ENCODE assay signal across 8 cellular contexts in the genomic region with DNA sequence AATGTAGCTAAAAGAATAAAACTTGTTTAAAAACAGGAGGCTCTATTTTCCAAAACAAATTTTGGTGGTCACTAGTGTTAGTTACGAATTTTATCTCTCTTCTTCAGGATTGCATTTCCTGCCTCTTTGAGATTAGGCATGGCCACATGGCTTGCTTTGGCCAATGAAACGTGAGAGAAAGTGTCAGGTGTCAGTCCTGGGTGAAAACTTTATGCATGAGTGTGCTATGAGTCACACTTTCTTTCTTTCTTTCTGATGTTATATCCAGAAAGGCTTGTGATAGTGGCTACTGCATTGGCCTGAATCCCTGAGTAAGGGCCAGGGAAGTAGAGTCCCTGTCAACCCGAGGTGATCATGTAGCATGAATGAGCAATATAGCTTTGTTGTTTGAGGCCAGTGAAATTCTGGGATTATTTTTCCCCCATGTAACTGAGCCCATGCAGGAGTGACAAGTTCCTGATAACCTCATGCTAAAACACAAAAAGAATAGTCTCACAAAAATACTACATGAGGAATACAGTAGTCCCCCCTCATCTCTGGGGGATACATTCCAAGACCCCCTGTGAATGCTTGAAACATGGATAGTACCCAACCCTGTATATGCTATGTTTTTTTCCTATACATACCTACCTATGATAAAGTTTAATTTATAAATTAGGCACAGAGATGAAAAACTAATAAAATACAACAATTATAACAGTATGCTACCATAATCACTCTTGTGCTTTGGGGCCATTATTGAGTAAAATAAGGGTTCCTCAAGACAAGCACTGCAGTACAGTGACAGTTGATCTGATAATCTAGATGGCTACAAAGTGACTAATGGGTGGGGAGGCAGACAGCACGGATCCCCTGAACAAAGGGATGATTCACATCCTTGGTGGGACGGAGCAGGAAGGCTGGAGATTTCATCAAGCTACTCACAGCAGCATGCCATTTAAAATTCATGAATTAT.
A peak's percentile ranks its signal among the peaks of the same experiment; 100 is the strongest.
DNase-seq lines count a peak whose midpoint lies in the region; ATAC-seq, FAIRE-seq and TF ChIP-seq lines count a peak whose summit lies in the region.

No MANE protein-coding gene starts in this region.

- H2AFZ ChIP-seq in PC-9 (peak overlapping the region; percentile 23; the same call in 1 of the 2 replicates), endothelial cell of umbilical vein (ENCODE audit: low read depth, low read length) (no peak overlapping the region)

- H3K4me1 Mint-ChIP-seq in MCF 10A (ENCODE audit: insufficient read depth, unreplicated experiment), result peaks cover 26% of the 10 kb centered on the region
- peaks cover 14% of the 10 kb centered on the region for H3K4me1 Mint-ChIP-seq in stimulated activated effector memory CD8-positive, alpha-beta T cell treated with anti-CD3 and anti-CD28 coated beads, Interleukin-12 subunit alpha, Interleukin-12 subunit beta, amount 100 ng/mL, for 72 hours

- H3K36me3 Mint-ChIP-seq in MCF 10A (ENCODE audit: insufficient read depth, unreplicated experiment), result no peaks in the 10 kb centered on the region
- no peaks in the 10 kb centered on the region for H3K36me3 Mint-ChIP-seq in stimulated activated effector memory CD8-positive, alpha-beta T cell treated with anti-CD3 and anti-CD28 coated beads, Interleukin-12 subunit alpha, Interleukin-12 subunit beta, amount 100 ng/mL, for 72 hours

- BruUV-seq in MCF 10A (replicated peaks; lab: Mats Ljungman, UMichigan) (no TSS peak), PC-9 (replicated peaks; lab: Mats Ljungman, UMichigan) (no TSS peak), endothelial cell of umbilical vein (replicated peaks; lab: Mats Ljungman, UMichigan) (TSS peak; percentile 90)

- no peaks in the 10 kb centered on the region for H3K27me3 Mint-ChIP-seq in MCF 10A (ENCODE audit: insufficient read depth, unreplicated experiment)

- H4K20me1 ChIP-seq in PC-9 (ENCODE audit: insufficient read depth) (no peaks in the 10 kb centered on the region), endothelial cell of umbilical vein (replicated peaks; ENCODE audit: control insufficient read depth, extremely low read depth, insufficient read depth, low read length) (no peaks in the 10 kb centered on the region)

- H3K4me3 ChIP-seq in breast epithelium (no peak overlapping the region), PC-9 (no peak overlapping the region), endothelial cell of umbilical vein (replicated peaks in 1 of 3; ENCODE audit: insufficient read depth in 1 of 3, low read depth in 1 of 3, low read length in 3 of 3) (peak overlapping the region in 1 of 3 experiments; percentile 9), upper lobe of right lung (no peak overlapping the region)

- H3K79me2 ChIP-seq in PC-9 (ENCODE audit: low read depth) (no peaks in the 10 kb centered on the region), endothelial cell of umbilical vein (ENCODE audit: control insufficient read depth, insufficient read depth, low read length) (no peaks in the 10 kb centered on the region)

- intact Hi-C loops in MCF 10A (cut with micrococcal nuclease) (loop anchor here (1.0 to 2.0 kb wide), 2 partner anchors 73 to 109 kb away; a partner anchor contains a TSS), breast epithelium (cut with DNase I; ENCODE audit: low total_unique reads) (loop anchor here (1.0 kb wide), 1 partner anchor 12 kb away; no protein-coding TSS in a partner anchor), PC-9 (cut with micrococcal nuclease; ENCODE audit: unreplicated experiment) (loop anchor here (2.0 kb wide), 1 partner anchor 25 kb away; no protein-coding TSS in a partner anchor), endothelial cell of umbilical vein (cut with micrococcal nuclease) (loop anchor here (1.0 to 5.0 kb wide), 6 partner anchors 10 to 270 kb away; no protein-coding TSS in a partner anchor), upper lobe of right lung (cut with DNase I) (no loop called here)

- ATAC-seq in HG03039 (IDR thresholded peaks at IDR 0.05; ENCODE audit: unreplicated experiment) (peak; percentile 53), upper lobe of right lung (no peak)
- peak; percentile 98 for ATAC-seq in stimulated activated effector memory CD8-positive, alpha-beta T cell treated with anti-CD3 and anti-CD28 coated beads, Interleukin-12 subunit alpha, Interleukin-12 subunit beta, amount 100 ng/mL, for 72 hours

- peak overlapping the region; percentile 46 for H3K9ac ChIP-seq in endothelial cell of umbilical vein (replicated peaks; ENCODE audit: extremely low read depth, insufficient read depth, low read length)

- POLR2A ChIA-PET in MCF 10A (lab: Yijun Ruan, JAX) (interaction anchor here (0.6 to 2.1 kb wide), 12 partner anchors 9 to 125 kb away, joined by 3 to 12 read pairs (median 4); no protein-coding TSS in a partner anchor), PC-9 (lab: Charles Lee; ENCODE audit: unreplicated experiment) (interaction anchor here (0.5 kb wide), 1 partner anchor 104 kb away, joined by 8 read pairs; no protein-coding TSS in a partner anchor), endothelial cell of umbilical vein (lab: Charles Lee) (no interaction called here)

- TF ChIP-seq POLR2A in breast epithelium (IDR thresholded peaks at IDR 0.05) (no peak), endothelial cell of umbilical vein (IDR thresholded peaks at IDR 0.05; ENCODE audit: low read depth, low read length) (no peak)

- CTCF ChIA-PET in MCF 10A (lab: Yijun Ruan, JAX) (interaction anchor here (0.7 kb wide), 1 partner anchor 515 kb away, joined by 3 read pairs; no protein-coding TSS in a partner anchor), PC-9 (lab: Charles Lee) (interaction anchor here (0.5 kb wide), 1 partner anchor 545 kb away, joined by 3 read pairs; no protein-coding TSS in a partner anchor), endothelial cell of umbilical vein (lab: Charles Lee) (interaction anchor here (1.0 to 2.9 kb wide), 5 partner anchors 19 to 315 kb away, joined by 3 to 11 read pairs (median 5); no protein-coding TSS in a partner anchor)

- H3K36me3 ChIP-seq in breast epithelium, result no peaks in the 10 kb centered on the region
- no peaks in the 10 kb centered on the region for H3K36me3 ChIP-seq in PC-9 (ENCODE audit: low read depth)
- H3K36me3 ChIP-seq in endothelial cell of umbilical vein (ENCODE audit: control insufficient read depth in 2 of 2, extremely low read depth in 1 of 2, insufficient read depth in 2 of 2, low read length in 2 of 2), result no peaks in the 10 kb centered on the region
- no peaks in the 10 kb centered on the region for H3K36me3 ChIP-seq in upper lobe of right lung

- TF ChIP-seq CTCF in MCF 10A (IDR thresholded peaks at IDR 0.05; ENCODE audit: unreplicated experiment), result no peak
- TF ChIP-seq CTCF in breast epithelium (IDR thresholded peaks at IDR 0.05), result no peak
- TF ChIP-seq CTCF in PC-9 (conservative IDR thresholded peaks at IDR 0.05), result no peak
- no peak for TF ChIP-seq CTCF in endothelial cell of umbilical vein (IDR thresholded peaks at IDR 0.05; ENCODE audit: extremely low read depth in 1 of 2, insufficient read depth in 1 of 2, low read depth in 1 of 2, low read length in 2 of 2)
- TF ChIP-seq CTCF in upper lobe of right lung (IDR thresholded peaks at IDR 0.05), result no peak

- peak; percentile 79 for FAIRE-seq in endothelial cell of umbilical vein (lab: Jason Lieb, UNC)

- H3K9me1 ChIP-seq in endothelial cell of umbilical vein (replicated peaks; ENCODE audit: control insufficient read depth, extremely low read depth, insufficient read depth, low read length), result no peaks in the 10 kb centered on the region

- H3K9me2 ChIP-seq in PC-9 (ENCODE audit: insufficient read depth), result no peaks in the 10 kb centered on the region

- H3K27me3 ChIP-seq in breast epithelium (no peaks in the 10 kb centered on the region), PC-9 (ENCODE audit: insufficient read depth, low read depth) (no peaks in the 10 kb centered on the region), endothelial cell of umbilical vein (ENCODE audit: control insufficient read depth in 2 of 2, insufficient read depth in 2 of 2, low read length in 2 of 2) (no peaks in the 10 kb centered on the region), upper lobe of right lung (no peaks in the 10 kb centered on the region)

- peak overlapping the region; percentile 87 for H3K27ac Mint-ChIP-seq in MCF 10A (ENCODE audit: low read depth, unreplicated experiment)
- H3K27ac Mint-ChIP-seq in stimulated activated effector memory CD8-positive, alpha-beta T cell treated with anti-CD3 and anti-CD28 coated beads, Interleukin-12 subunit alpha, Interleukin-12 subunit beta, amount 100 ng/mL, for 72 hours, result no peak overlapping the region

- no peaks in the 10 kb centered on the region for H3K4me1 ChIP-seq in breast epithelium
- peaks cover 25% of the 10 kb centered on the region for H3K4me1 ChIP-seq in PC-9 (replicated peaks; ENCODE audit: insufficient read depth)
- peaks cover 42% of the 10 kb centered on the region for H3K4me1 ChIP-seq in endothelial cell of umbilical vein (ENCODE audit: control insufficient read depth, extremely low read depth, insufficient read depth, low read length)
- peaks cover 5% of the 10 kb centered on the region for H3K4me1 ChIP-seq in upper lobe of right lung

- H3K9me3 Mint-ChIP-seq in MCF 10A (ENCODE audit: unreplicated experiment), result no peaks in the 10 kb centered on the region
- H3K9me3 Mint-ChIP-seq in stimulated activated effector memory CD8-positive, alpha-beta T cell treated with anti-CD3 and anti-CD28 coated beads, Interleukin-12 subunit alpha, Interleukin-12 subunit beta, amount 100 ng/mL, for 72 hours, result no peaks in the 10 kb centered on the region

- H3K4me2 ChIP-seq in PC-9 (peak overlapping the region; percentile 28), endothelial cell of umbilical vein (ENCODE audit: insufficient read depth, low read length) (peak overlapping the region; percentile 90)

- dilution Hi-C loops in endothelial cell of umbilical vein (cut with MboI; ENCODE audit: extremely low pct_ligation_motif_present, low sequenced_read_pairs), result no loop called here

- no peak overlapping the region for H3K27ac ChIP-seq in breast epithelium
- H3K27ac ChIP-seq in PC-9, result peak overlapping the region; percentile 92
- H3K27ac ChIP-seq in endothelial cell of umbilical vein (ENCODE audit: insufficient read depth, low read depth, low read length), result peak overlapping the region; percentile 91
- H3K27ac ChIP-seq in upper lobe of right lung, result no peak overlapping the region

- peaks cover 22% of the 10 kb centered on the region for H3F3A ChIP-seq in PC-9 (ENCODE audit: insufficient read depth, low read depth)

- no peaks in the 10 kb centered on the region for H3K9me3 ChIP-seq in breast epithelium
- peaks cover 9% of the 10 kb centered on the region for H3K9me3 ChIP-seq in PC-9 (ENCODE audit: insufficient read depth, low read depth)
- H3K9me3 ChIP-seq in endothelial cell of umbilical vein (replicated peaks; ENCODE audit: control insufficient read depth, insufficient read depth, low read length), result no peaks in the 10 kb centered on the region
- no peaks in the 10 kb centered on the region for H3K9me3 ChIP-seq in upper lobe of right lung

- H3K4me3 Mint-ChIP-seq in MCF 10A (ENCODE audit: unreplicated experiment), result no peak overlapping the region
- no peak overlapping the region for H3K4me3 Mint-ChIP-seq in stimulated activated effector memory CD8-positive, alpha-beta T cell treated with anti-CD3 and anti-CD28 coated beads, Interleukin-12 subunit alpha, Interleukin-12 subunit beta, amount 100 ng/mL, for 72 hours

- DNase-seq in MCF 10A (ENCODE audit: unreplicated experiment) (peak; percentile 93), breast epithelium (ENCODE audit: low spot score in 2 of 2) (no peak), PC-9 (peak; percentile 58 to 85), endothelial cell of umbilical vein (ENCODE audit: low read depth, low spot score) (peak; percentile 92), NCI-H1694 treated with DMSO at 0.1 percent for 48 hours (lab: John Stamatoyannopoulos, UW) (no peak), upper lobe of right lung (no peak)
- DNase-seq in stimulated activated effector memory CD8-positive, alpha-beta T cell treated with anti-CD3 and anti-CD28 coated beads, Interleukin-12 subunit alpha, Interleukin-12 subunit beta, amount 100 ng/mL, for 72 hours (ENCODE audit: low spot score in 2 of 2), result no peak

Comparison
In these comparisons a context has a peak if more than half of its experiments do, and no peak if none do; other contexts are left out.
1. DNase-seq: peak in MCF 10A (single experiment), PC-9 (2 of 2) and endothelial cell of umbilical vein (single experiment); none in breast epithelium (0 of 2), stimulated activated effector memory CD8-positive, alpha-beta T cell treated with anti-CD3 and anti-CD28 coated beads, Interleukin-12 subunit alpha, Interleukin-12 subunit beta, amount 100 ng/mL, for 72 hours (0 of 2), NCI-H1694 treated with DMSO at 0.1 percent for 48 hours (single experiment) and upper lobe of right lung (single experiment).
2. H3K27ac ChIP-seq: peak in PC-9 (single experiment) and endothelial cell of umbilical vein (single experiment); none in breast epithelium (0 of 2) and upper lobe of right lung (single experiment).